12 cellular contexts compared by ENCODE assay signal in genomic region chr15:71599404-71600225, GRCh38.
DNase-seq lines count a peak whose midpoint lies in the region; ATAC-seq, FAIRE-seq and TF ChIP-seq lines count a peak whose summit lies in the region.
"Had no signal": no experiment of that assay in that cellular context is flagged by ENCODE, and none has a peak within 500 bp of the region (broad histone marks: within the 10 kb centered on the region; RNA-seq: fewer than 3 reads in every experiment).

No MANE protein-coding gene starts in this region.

- H3K9me3 ChIP-seq in esophagus squamous epithelium, result no peaks in the 10 kb centered on the region
- no peaks in the 10 kb centered on the region for H3K9me3 ChIP-seq in vagina

- H3K36me3 ChIP-seq in esophagus squamous epithelium (peaks cover 0 to 3% (median 0%) of the 10 kb centered on the region in 3 donors), vagina (no peaks in the 10 kb centered on the region)

- H3K27ac ChIP-seq in esophagus squamous epithelium, result peak overlapping the region; percentile 39 to 84 (median 70)
- H3K27ac ChIP-seq in vagina, result peak overlapping the region; percentile 82

- no peak for FAIRE-seq in HTR-8/SVneo (lab: Jason Lieb, UNC)

- TF ChIP-seq CTCF in esophagus squamous epithelium (IDR thresholded peaks at IDR 0.05) (no peak), vagina (IDR thresholded peaks at IDR 0.05) (no peak)

- ATAC-seq in Right ventricle myocardium superior (ENCODE audit: poor library complexity) (no peak), Right ventricle myocardium inferior (no peak), GM21723 (IDR thresholded peaks at IDR 0.05; ENCODE audit: unreplicated experiment) (no peak)
- ATAC-seq: PC-3; stimulated activated naive CD8-positive, alpha-beta T cell treated with anti-CD3 and anti-CD28 coated beads, Interleukin-15, amount 100 ng/mL, for 72 hours had no signal

- H3K27me3 ChIP-seq in esophagus squamous epithelium (no peaks in the 10 kb centered on the region), vagina (no peaks in the 10 kb centered on the region)

- no peak overlapping the region for H3K4me3 ChIP-seq in esophagus squamous epithelium
- no peak overlapping the region for H3K4me3 ChIP-seq in vagina

- intact Hi-C loops in Right ventricle myocardium superior (cut with DNase I) (no loop called here), Right ventricle myocardium inferior (cut with DNase I) (loop anchor here (5.0 kb wide), 2 partner anchors 52 to 97 kb away; no protein-coding TSS in a partner anchor), esophagus squamous epithelium (cut with DNase I) (no loop called here), vagina (cut with DNase I) (no loop called here)

- 50% methylated on average over 8 to 9 of the region's 9 CpGs for WGBS in esophagus squamous epithelium, 2 donors

- DNase-seq in Right ventricle myocardium superior, result peak; percentile 66
- no peak for DNase-seq in Right ventricle myocardium inferior (ENCODE audit: missing footprints)
- no peak for DNase-seq in esophagus squamous epithelium (lab: John Stamatoyannopoulos, UW)
- DNase-seq in middle frontal gyrus (ENCODE audit: extremely low spot score, low spot score), result peak; percentile 29
- DNase-seq in vagina (ENCODE audit: extremely low spot score in 2 of 2), result no peak
- DNase-seq in HTR-8/SVneo (ENCODE audit: insufficient read length, low spot score), result no peak
- DNase-seq in activated CD4-positive, alpha-beta T cell treated with anti-CD3 and anti-CD28 coated beads, Interleukin-2, amount 50 U/mL, for 48 hours, result no peak
- DNase-seq: NCI-H1417 treated with DMSO at 0.1 percent for 48 hours; stimulated activated CD4-positive, alpha-beta T cell treated with anti-CD3 and anti-CD28 coated beads, Interleukin-2, amount 100 ng/mL, for 48 hours; stimulated activated naive CD8-positive, alpha-beta T cell treated with anti-CD3 and anti-CD28 coated beads, Interleukin-15, amount 100 ng/mL, for 72 hours had no signal

- TF ChIP-seq POLR2A in esophagus squamous epithelium (IDR thresholded peaks at IDR 0.05) (no peak), vagina (IDR thresholded peaks at IDR 0.05) (no peak)

- H3K4me1 ChIP-seq in esophagus squamous epithelium (peaks cover 0 to 70% (median 33%) of the 10 kb centered on the region in 3 donors), vagina (peaks cover 56% of the 10 kb centered on the region)

Comparison
In these comparisons a context has a peak if more than half of its experiments do, and no peak if none do; other contexts are left out.
1. DNase-seq: peak in Right ventricle myocardium superior (single experiment) and middle frontal gyrus (single experiment); none in Right ventricle myocardium inferior (single experiment), esophagus squamous epithelium (single experiment), vagina (0 of 2), HTR-8/SVneo (single experiment) and activated CD4-positive, alpha-beta T cell treated with anti-CD3 and anti-CD28 coated beads, Interleukin-2, amount 50 U/mL, for 48 hours (0 of 2).